23 cellular contexts compared by ENCODE assay signal in genomic region chr2:195696012-195696411, GRCh38.
"Had no signal": no experiment of that assay in that cellular context is flagged by ENCODE, and none has a peak within 500 bp of the region (broad histone marks: within the 10 kb centered on the region; RNA-seq: fewer than 3 reads in every experiment).

No MANE protein-coding gene starts in this region.

- H3K27ac Mint-ChIP-seq: activated B cell treated with CpG ODN at 0.5 μM for 24 hours; activated CD4-positive, alpha-beta memory T cell treated with anti-CD3 and anti-CD28 coated beads for 36 hours; activated CD4-positive, alpha-beta T cell treated with anti-CD3 and anti-CD28 coated beads, Interleukin-2, amount 10 ng/mL, durations not matched to agents 7 days and 5 days; activated naive CD8-positive, alpha-beta T cell; T-helper 1 cell treated with Interleukin-12 subunit alpha and Interleukin-12 subunit beta and Interleukin-4 antibody, amounts not matched to agents 30 μg/mL and 1 μg/mL, for 36 hours had no signal

- H3K36me3 ChIP-seq: brain microvascular endothelial cell, cardiac muscle cell had no signal

- H3K4me3 ChIP-seq: cardiac muscle cell, MG63, PC-9 had no signal

- H3K4me3 Mint-ChIP-seq: activated B cell treated with CpG ODN at 0.5 μM for 24 hours; activated CD4-positive, alpha-beta memory T cell treated with anti-CD3 and anti-CD28 coated beads for 36 hours; activated CD4-positive, alpha-beta T cell treated with anti-CD3 and anti-CD28 coated beads, Interleukin-2, amount 10 ng/mL, durations not matched to agents 7 days and 5 days; activated naive CD8-positive, alpha-beta T cell; activated T-cell treated with anti-CD3 and anti-CD28 coated beads, Interleukin-2, amount 50 U/mL, for 4 hours; T-helper 1 cell treated with Interleukin-12 subunit alpha and Interleukin-12 subunit beta and Interleukin-4 antibody, amounts not matched to agents 30 μg/mL and 1 μg/mL, for 36 hours had no signal

- H3K4me2 ChIP-seq: PC-9 had no signal

- ATAC-seq: activated T-cell treated with anti-CD3 and anti-CD28 coated beads, Interleukin-2, amount 50 U/mL, for 4 hours had no signal

- H3K27ac ChIP-seq: brain microvascular endothelial cell, cardiac muscle cell, PC-9 had no signal

- H3K27me3 Mint-ChIP-seq: activated B cell treated with CpG ODN at 0.5 μM for 24 hours; activated CD4-positive, alpha-beta memory T cell treated with anti-CD3 and anti-CD28 coated beads for 36 hours; activated CD4-positive, alpha-beta T cell treated with anti-CD3 and anti-CD28 coated beads, Interleukin-2, amount 10 ng/mL, durations not matched to agents 7 days and 5 days; activated naive CD8-positive, alpha-beta T cell had no signal

- H2AFZ ChIP-seq: PC-9 had no signal

- H3K27me3 ChIP-seq: brain microvascular endothelial cell, cardiac muscle cell, MG63 had no signal

- DNase-seq: activated B cell treated with CpG ODN at 0.5 μM for 24 hours; activated CD4-positive, alpha-beta memory T cell treated with anti-CD3 and anti-CD28 coated beads for 36 hours; activated CD4-positive, alpha-beta T cell treated with anti-CD3 and anti-CD28 coated beads, Interleukin-2, amount 10 ng/mL, durations not matched to agents 7 days and 5 days; activated CD8-positive, alpha-beta memory T cell treated with anti-CD3 and anti-CD28 coated beads for 24 hours; activated effector memory CD4-positive, alpha-beta T cell treated with anti-CD3 and anti-CD28 coated beads, Interleukin-2, amount 50 U/mL, for 16 hours; activated naive CD4-positive, alpha-beta T cell treated with Interleukin-2 at 50 U/mL for 16 hours; activated T-cell treated with anti-CD3 and anti-CD28 coated beads, Interleukin-2, amount 50 U/mL, for 4 hours; brain microvascular endothelial cell; MG63; NCI-H1048; NCI-H146; NCI-H187 treated with DMSO at 0.1 percent for 48 hours; NCI-H2081 treated with DMSO at 0.1 percent for 48 hours; NCI-H2227 treated with DMSO at 0.1 percent for 48 hours; NCI-H526; NCI-H82; NK-92 treated with Interleukin-12 subunit alpha and Interleukin-12 subunit beta, amount 100 ng/mL, for 24 hours; PC-9; SHP77 treated with DMSO at 0.1 percent for 48 hours; T-helper 9 cell had no signal
